In genomic region chr1:241592273-241592958, GRCh38 we compare ENCODE assay signal across 9 cellular contexts. TPM values are rescaled to one million over a fixed set of nuclear protein-coding genes. Genes with fewer than 3 reads are reported as not detected.
DNase-seq lines count a peak whose midpoint lies in the region; ATAC-seq and TF ChIP-seq lines count a peak whose summit lies in the region.
"Had no signal": no experiment of that assay in that cellular context is flagged by ENCODE, and none has a peak within 500 bp of the region (broad histone marks: within the 10 kb centered on the region; RNA-seq: fewer than 3 reads in every experiment).

No MANE protein-coding gene starts in this region.

- no peak overlapping the region for H3K4me3 Mint-ChIP-seq in dendritic cell treated with granulocyte-macrophage colony-stimulating factor and Interleukin-4, amounts not matched to agents 40 ng/mL and 50 ng/mL, for 4 days

- TF ChIP-seq POLR2A in prostate gland (IDR thresholded peaks at IDR 0.05): no peak

- no peaks in the 10 kb centered on the region for H3K27me3 ChIP-seq in prostate gland (replicated peaks; ENCODE audit: insufficient read depth)
- no peaks in the 10 kb centered on the region for H3K27me3 ChIP-seq in left ventricle myocardium inferior (ENCODE audit: low read depth)

- peak overlapping the region; percentile 77 for H3K27ac Mint-ChIP-seq in dendritic cell treated with granulocyte-macrophage colony-stimulating factor and Interleukin-4, amounts not matched to agents 40 ng/mL and 50 ng/mL, for 4 days

- 76% methylated on average over 3 of the region's 3 CpGs for WGBS in prostate gland

- no peaks in the 10 kb centered on the region for H3K9me3 Mint-ChIP-seq in dendritic cell treated with granulocyte-macrophage colony-stimulating factor and Interleukin-4, amounts not matched to agents 40 ng/mL and 50 ng/mL, for 4 days

- ATAC-seq in GM21381 (IDR thresholded peaks at IDR 0.05; ENCODE audit: unreplicated experiment) (peak; percentile 59), HG03521 (IDR thresholded peaks at IDR 0.05; ENCODE audit: unreplicated experiment) (peak; percentile 64), HG03139 (IDR thresholded peaks at IDR 0.05; ENCODE audit: unreplicated experiment) (no peak)

- intact Hi-C loops in dendritic cell treated with granulocyte-macrophage colony-stimulating factor and Interleukin-4, amounts not matched to agents 40 ng/mL and 50 ng/mL, for 4 days (cut with micrococcal nuclease): no loop called here
- intact Hi-C loops in prostate gland (cut with DNase I) (no loop called here), left ventricle myocardium inferior (cut with micrococcal nuclease) (no loop called here)

- H3K36me3 Mint-ChIP-seq in dendritic cell treated with granulocyte-macrophage colony-stimulating factor and Interleukin-4, amounts not matched to agents 40 ng/mL and 50 ng/mL, for 4 days (ENCODE audit: low read depth): peaks cover 81% of the 10 kb centered on the region

- TF ChIP-seq CTCF in prostate gland (IDR thresholded peaks at IDR 0.05) (no peak), left ventricle myocardium inferior (IDR thresholded peaks at IDR 0.05; ENCODE audit: borderline replicate concordance) (no peak)

- H3K27me3 Mint-ChIP-seq in dendritic cell treated with granulocyte-macrophage colony-stimulating factor and Interleukin-4, amounts not matched to agents 40 ng/mL and 50 ng/mL, for 4 days: no peaks in the 10 kb centered on the region

- H3K27ac ChIP-seq in prostate gland (no peak overlapping the region), left ventricle myocardium inferior (replicated peaks) (no peak overlapping the region)

- no peaks in the 10 kb centered on the region for H3K9me3 ChIP-seq in prostate gland
- no peaks in the 10 kb centered on the region for H3K9me3 ChIP-seq in left ventricle myocardium inferior (replicated peaks)

- H3K4me3 ChIP-seq in prostate gland (no peak overlapping the region), left ventricle myocardium inferior (no peak overlapping the region)
- H3K4me3 ChIP-seq: skin epidermis had no signal

- DNase-seq in EH (ENCODE audit: low read depth): peak; percentile 87
- no peak for DNase-seq in UCSD-AML1 (lab: John Stamatoyannopoulos, UW; ENCODE audit: unreplicated experiment)
- no peak for DNase-seq in prostate gland (ENCODE audit: low spot score)
- no peak for DNase-seq in left ventricle myocardium inferior

- no peaks in the 10 kb centered on the region for H3K4me1 ChIP-seq in prostate gland (replicated peaks)
- H3K4me1 ChIP-seq in left ventricle myocardium inferior: no peaks in the 10 kb centered on the region

- no peaks in the 10 kb centered on the region for H3K36me3 ChIP-seq in prostate gland
- peaks cover 7% of the 10 kb centered on the region for H3K36me3 ChIP-seq in left ventricle myocardium inferior

- H3K4me1 Mint-ChIP-seq in dendritic cell treated with granulocyte-macrophage colony-stimulating factor and Interleukin-4, amounts not matched to agents 40 ng/mL and 50 ng/mL, for 4 days (ENCODE audit: low read depth): peaks cover 49% of the 10 kb centered on the region

RNA-seq across cellular contexts. Expression of gene CHML, which starts 47.8 kb away (rescaled TPM):
- total RNA-seq in prostate gland (10 to 100 TPM in 1 of 2 donors, 1 to 10 TPM in 1; 3.0 to 18.9 TPM), left ventricle myocardium inferior (8.2 TPM)

RNA-seq across cellular contexts. Expression of gene OPN3, which starts 47.8 kb away (rescaled TPM):
- total RNA-seq in prostate gland: 10 to 100 TPM; 12.3 to 32.8 TPM
- total RNA-seq in left ventricle myocardium inferior: 6.1 TPM

RNA-seq across cellular contexts. Expression of gene WDR64, which starts 59.7 kb away (rescaled TPM):
- total RNA-seq in prostate gland: under 1 TPM in 1 of 2 donors, not detected in 1; 0.91 TPM
- total RNA-seq in left ventricle myocardium inferior: not detected
